In the genomic region with DNA sequence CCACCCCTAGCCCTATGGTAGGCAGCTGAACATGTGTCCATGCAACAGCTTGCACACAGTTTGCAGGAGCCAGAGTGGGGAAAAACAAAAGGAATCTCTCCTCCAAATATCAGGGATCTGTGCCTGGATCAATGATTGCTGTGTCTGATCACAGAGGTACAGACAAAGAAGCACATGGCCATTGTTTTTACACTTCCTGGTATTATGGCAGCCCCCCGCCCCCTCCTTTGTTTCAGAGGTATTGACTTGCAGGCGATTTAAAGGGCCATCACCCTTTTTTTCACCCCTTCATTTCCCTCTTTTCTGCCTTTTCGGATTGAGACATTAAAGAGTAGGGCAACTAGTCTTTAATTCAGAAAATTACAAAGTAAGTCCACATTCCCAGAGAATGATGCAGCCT, we compare ENCODE assay signal across 1 cellular context.
TF ChIP-seq lines count a peak whose summit lies in the region.

No MANE protein-coding gene starts in this region.

TF ChIP-seq in GM23338, 12 proteins besides CTCF, POLR2A, EP300 and RAD21:
- TF ChIP-seq, protein P1, sequence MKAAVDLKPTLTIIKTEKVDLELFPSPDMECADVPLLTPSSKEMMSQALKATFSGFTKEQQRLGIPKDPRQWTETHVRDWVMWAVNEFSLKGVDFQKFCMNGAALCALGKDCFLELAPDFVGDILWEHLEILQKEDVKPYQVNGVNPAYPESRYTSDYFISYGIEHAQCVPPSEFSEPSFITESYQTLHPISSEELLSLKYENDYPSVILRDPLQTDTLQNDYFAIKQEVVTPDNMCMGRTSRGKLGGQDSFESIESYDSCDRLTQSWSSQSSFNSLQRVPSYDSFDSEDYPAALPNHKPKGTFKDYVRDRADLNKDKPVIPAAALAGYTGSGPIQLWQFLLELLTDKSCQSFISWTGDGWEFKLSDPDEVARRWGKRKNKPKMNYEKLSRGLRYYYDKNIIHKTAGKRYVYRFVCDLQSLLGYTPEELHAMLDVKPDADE (IDR thresholded peaks at IDR 0.05), result no peak
- TF ChIP-seq ZNF114 (CRISPR knock-in tag; IDR thresholded peaks at IDR 0.05) (no peak), EZH2phosphoT487 (IDR thresholded peaks at IDR 0.05; ENCODE audit: unreplicated experiment) (no peak), NANOG (IDR thresholded peaks at IDR 0.05; ENCODE audit: borderline replicate concordance) (no peak), ZNF331 (CRISPR knock-in tag; IDR thresholded peaks at IDR 0.05; ENCODE audit: low read depth) (no peak), JUNB (IDR thresholded peaks at IDR 0.05; ENCODE audit: unreplicated experiment) (no peak), POLR2AphosphoS5 (IDR thresholded peaks at IDR 0.05; ENCODE audit: low read depth) (no peak), CREB1 (CRISPR knock-in tag; IDR thresholded peaks at IDR 0.05; ENCODE audit: low read depth) (no peak), STAT1 (IDR thresholded peaks at IDR 0.05; ENCODE audit: unreplicated experiment) (no peak), EZH2 (IDR thresholded peaks at IDR 0.05; ENCODE audit: low read depth, unreplicated experiment) (no peak)
- TF ChIP-seq, protein P2, sequence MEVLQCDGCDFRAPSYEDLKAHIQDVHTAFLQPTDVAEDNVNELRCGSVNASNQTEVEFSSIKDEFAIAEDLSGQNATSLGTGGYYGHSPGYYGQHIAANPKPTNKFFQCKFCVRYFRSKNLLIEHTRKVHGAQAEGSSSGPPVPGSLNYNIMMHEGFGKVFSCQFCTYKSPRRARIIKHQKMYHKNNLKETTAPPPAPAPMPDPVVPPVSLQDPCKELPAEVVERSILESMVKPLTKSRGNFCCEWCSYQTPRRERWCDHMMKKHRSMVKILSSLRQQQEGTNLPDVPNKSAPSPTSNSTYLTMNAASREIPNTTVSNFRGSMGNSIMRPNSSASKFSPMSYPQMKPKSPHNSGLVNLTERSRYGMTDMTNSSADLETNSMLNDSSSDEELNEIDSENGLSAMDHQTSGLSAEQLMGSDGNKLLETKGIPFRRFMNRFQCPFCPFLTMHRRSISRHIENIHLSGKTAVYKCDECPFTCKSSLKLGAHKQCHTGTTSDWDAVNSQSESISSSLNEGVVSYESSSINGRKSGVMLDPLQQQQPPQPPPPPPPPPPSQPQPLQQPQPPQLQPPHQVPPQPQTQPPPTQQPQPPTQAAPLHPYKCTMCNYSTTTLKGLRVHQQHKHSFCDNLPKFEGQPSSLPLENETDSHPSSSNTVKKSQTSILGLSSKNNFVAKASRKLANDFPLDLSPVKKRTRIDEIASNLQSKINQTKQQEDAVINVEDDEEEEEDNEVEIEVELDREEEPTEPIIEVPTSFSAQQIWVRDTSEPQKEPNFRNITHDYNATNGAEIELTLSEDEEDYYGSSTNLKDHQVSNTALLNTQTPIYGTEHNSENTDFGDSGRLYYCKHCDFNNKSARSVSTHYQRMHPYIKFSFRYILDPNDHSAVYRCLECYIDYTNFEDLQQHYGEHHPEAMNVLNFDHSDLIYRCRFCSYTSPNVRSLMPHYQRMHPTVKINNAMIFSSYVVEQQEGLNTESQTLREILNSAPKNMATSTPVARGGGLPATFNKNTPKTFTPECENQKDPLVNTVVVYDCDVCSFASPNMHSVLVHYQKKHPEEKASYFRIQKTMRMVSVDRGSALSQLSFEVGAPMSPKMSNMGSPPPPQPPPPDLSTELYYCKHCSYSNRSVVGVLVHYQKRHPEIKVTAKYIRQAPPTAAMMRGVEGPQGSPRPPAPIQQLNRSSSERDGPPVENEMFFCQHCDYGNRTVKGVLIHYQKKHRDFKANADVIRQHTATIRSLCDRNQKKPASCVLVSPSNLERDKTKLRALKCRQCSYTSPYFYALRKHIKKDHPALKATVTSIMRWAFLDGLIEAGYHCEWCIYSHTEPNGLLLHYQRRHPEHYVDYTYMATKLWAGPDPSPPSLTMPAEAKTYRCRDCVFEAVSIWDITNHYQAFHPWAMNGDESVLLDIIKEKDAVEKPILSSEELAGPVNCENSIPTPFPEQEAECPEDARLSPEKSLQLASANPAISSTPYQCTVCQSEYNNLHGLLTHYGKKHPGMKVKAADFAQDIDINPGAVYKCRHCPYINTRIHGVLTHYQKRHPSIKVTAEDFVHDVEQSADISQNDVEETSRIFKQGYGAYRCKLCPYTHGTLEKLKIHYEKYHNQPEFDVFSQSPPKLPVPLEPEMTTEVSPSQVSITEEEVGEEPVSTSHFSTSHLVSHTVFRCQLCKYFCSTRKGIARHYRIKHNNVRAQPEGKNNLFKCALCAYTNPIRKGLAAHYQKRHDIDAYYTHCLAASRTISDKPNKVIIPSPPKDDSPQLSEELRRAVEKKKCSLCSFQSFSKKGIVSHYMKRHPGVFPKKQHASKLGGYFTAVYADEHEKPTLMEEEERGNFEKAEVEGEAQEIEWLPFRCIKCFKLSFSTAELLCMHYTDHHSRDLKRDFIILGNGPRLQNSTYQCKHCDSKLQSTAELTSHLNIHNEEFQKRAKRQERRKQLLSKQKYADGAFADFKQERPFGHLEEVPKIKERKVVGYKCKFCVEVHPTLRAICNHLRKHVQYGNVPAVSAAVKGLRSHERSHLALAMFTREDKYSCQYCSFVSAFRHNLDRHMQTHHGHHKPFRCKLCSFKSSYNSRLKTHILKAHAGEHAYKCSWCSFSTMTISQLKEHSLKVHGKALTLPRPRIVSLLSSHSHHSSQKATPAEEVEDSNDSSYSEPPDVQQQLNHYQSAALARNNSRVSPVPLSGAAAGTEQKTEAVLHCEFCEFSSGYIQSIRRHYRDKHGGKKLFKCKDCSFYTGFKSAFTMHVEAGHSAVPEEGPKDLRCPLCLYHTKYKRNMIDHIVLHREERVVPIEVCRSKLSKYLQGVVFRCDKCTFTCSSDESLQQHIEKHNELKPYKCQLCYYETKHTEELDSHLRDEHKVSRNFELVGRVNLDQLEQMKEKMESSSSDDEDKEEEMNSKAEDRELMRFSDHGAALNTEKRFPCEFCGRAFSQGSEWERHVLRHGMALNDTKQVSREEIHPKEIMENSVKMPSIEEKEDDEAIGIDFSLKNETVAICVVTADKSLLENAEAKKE (CRISPR knock-in tag; IDR thresholded peaks at IDR 0.05), result no peak
- TF ChIP-seq, protein P3, sequence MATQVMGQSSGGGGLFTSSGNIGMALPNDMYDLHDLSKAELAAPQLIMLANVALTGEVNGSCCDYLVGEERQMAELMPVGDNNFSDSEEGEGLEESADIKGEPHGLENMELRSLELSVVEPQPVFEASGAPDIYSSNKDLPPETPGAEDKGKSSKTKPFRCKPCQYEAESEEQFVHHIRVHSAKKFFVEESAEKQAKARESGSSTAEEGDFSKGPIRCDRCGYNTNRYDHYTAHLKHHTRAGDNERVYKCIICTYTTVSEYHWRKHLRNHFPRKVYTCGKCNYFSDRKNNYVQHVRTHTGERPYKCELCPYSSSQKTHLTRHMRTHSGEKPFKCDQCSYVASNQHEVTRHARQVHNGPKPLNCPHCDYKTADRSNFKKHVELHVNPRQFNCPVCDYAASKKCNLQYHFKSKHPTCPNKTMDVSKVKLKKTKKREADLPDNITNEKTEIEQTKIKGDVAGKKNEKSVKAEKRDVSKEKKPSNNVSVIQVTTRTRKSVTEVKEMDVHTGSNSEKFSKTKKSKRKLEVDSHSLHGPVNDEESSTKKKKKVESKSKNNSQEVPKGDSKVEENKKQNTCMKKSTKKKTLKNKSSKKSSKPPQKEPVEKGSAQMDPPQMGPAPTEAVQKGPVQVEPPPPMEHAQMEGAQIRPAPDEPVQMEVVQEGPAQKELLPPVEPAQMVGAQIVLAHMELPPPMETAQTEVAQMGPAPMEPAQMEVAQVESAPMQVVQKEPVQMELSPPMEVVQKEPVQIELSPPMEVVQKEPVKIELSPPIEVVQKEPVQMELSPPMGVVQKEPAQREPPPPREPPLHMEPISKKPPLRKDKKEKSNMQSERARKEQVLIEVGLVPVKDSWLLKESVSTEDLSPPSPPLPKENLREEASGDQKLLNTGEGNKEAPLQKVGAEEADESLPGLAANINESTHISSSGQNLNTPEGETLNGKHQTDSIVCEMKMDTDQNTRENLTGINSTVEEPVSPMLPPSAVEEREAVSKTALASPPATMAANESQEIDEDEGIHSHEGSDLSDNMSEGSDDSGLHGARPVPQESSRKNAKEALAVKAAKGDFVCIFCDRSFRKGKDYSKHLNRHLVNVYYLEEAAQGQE (IDR thresholded peaks at IDR 0.05; ENCODE audit: unreplicated experiment), result no peak
